Comparison of ENCODE assay signal across 10 cellular contexts in the genomic region with DNA sequence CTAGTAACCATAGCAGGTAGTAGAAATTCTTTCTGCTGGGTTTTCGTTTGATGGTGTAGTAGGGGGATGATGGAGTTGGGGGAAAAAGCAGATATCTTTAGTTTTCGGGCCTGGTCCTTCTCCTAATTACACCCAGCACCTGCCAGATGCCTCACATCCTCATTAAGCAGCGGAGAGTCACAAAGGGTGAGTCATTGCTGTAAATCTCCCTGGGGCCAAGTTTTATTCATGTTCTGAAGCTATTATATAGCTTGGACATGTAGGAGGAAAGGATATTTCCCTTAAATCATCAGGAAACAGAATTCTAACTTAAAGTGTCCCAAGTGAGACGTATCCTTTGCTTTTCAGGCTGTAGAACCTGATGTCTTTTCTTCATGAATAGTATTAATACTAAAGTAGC. TPM values are rescaled to one million over a fixed set of nuclear protein-coding genes. Genes with fewer than 3 reads are reported as not detected.
DNase-seq lines count a peak whose midpoint lies in the region; ATAC-seq and TF ChIP-seq lines count a peak whose summit lies in the region.
"Had no signal": no experiment of that assay in that cellular context is flagged by ENCODE, and none has a peak within 500 bp of the region (broad histone marks: within the 10 kb centered on the region; RNA-seq: fewer than 3 reads in every experiment).

No MANE protein-coding gene starts in this region.

- RAD21 ChIA-PET in HCT116 (lab: Charles Lee; ENCODE audit: low non-redundant PET in 1 of 2, low total read pairs in 2 of 2, uncharacterized antibody in 2 of 2, unreplicated experiment in 2 of 2): interaction anchor here in 1 of 2 experiments (2.0 kb wide), 1 partner anchor 144 kb away, joined by 4 read pairs; no protein-coding TSS in a partner anchor

- H3K9me3 ChIP-seq in HCT116 (ENCODE audit: control insufficient read depth in 1 of 2, insufficient read depth in 1 of 2, low read depth in 1 of 2, low read length in 2 of 2) (no peaks in the 10 kb centered on the region), RWPE2 (ENCODE audit: severe bottlenecking) (no peaks in the 10 kb centered on the region), OCI-LY7 (ENCODE audit: low read length) (no peaks in the 10 kb centered on the region)

- TF ChIP-seq CTCF in HCT116 (IDR thresholded peaks at IDR 0.05 in 2 of 3, conservative IDR thresholded peaks at IDR 0.05 in 1 of 3; ENCODE audit: borderline replicate concordance in 1 of 3, insufficient read depth in 1 of 3, low read depth in 2 of 3, low read length in 2 of 3): no peak
- TF ChIP-seq CTCF in RWPE2 (IDR thresholded peaks at IDR 0.05; ENCODE audit: poor library complexity, severe bottlenecking): no peak
- no peak for TF ChIP-seq CTCF in foreskin fibroblast (IDR thresholded peaks at IDR 0.05; ENCODE audit: low read depth, low read length)
- no peak for TF ChIP-seq CTCF in OCI-LY7 (conservative IDR thresholded peaks at IDR 0.05; ENCODE audit: low read length)

- peak overlapping the region; percentile 5; the same call in 1 of the 2 replicates for H3K4me2 ChIP-seq in HCT116 (ENCODE audit: low read length)
- H3K4me2 ChIP-seq in OCI-LY7 (ENCODE audit: low read length): no peak overlapping the region

- BruUV-seq in HCT116 (replicated peaks; lab: Mats Ljungman, UMichigan) (no TSS peak), OCI-LY7 (replicated peaks; lab: Mats Ljungman, UMichigan) (no TSS peak)

- no peak overlapping the region for H3K27ac ChIP-seq in HCT116 (ENCODE audit: low read depth, low read length)
- H3K27ac ChIP-seq in RWPE2 (ENCODE audit: poor library complexity, severe bottlenecking): no peak overlapping the region
- no peak overlapping the region for H3K27ac ChIP-seq in OCI-LY7 (ENCODE audit: low read depth, low read length, poor library complexity, severe bottlenecking)

- no peak overlapping the region for H2AFZ ChIP-seq in HCT116 (ENCODE audit: low read depth, low read length, poor library complexity, severe bottlenecking)
- H2AFZ ChIP-seq in OCI-LY7 (ENCODE audit: low read length): no peak overlapping the region

- H3K27me3 ChIP-seq in HCT116 (ENCODE audit: insufficient read depth, low read length): no peaks in the 10 kb centered on the region
- H3K27me3 ChIP-seq in RWPE2 (ENCODE audit: insufficient read depth, poor library complexity, severe bottlenecking): no peaks in the 10 kb centered on the region

- TF ChIP-seq RAD21 in HCT116 (IDR thresholded peaks at IDR 0.05; ENCODE audit: low read depth): no peak

- intact Hi-C loops in HCT116 (cut with micrococcal nuclease) (loop anchor here (10.0 kb wide), 1 partner anchor 142 kb away; a partner anchor contains a TSS), head of caudate nucleus (cut with DNase I) (no loop called here), OCI-LY7 (cut with micrococcal nuclease; ENCODE audit: unreplicated experiment) (no loop called here)

- TF ChIP-seq POLR2A in HCT116 (IDR thresholded peaks at IDR 0.05; ENCODE audit: borderline replicate concordance, extremely low read depth, insufficient read depth, insufficient read length): no peak

- POLR2A ChIA-PET in HCT116 (lab: Charles Lee) (no interaction called here), OCI-LY7 (lab: Charles Lee) (interaction anchor here (1.3 to 1.8 kb wide), 2 partner anchors 10 to 11 kb away, joined by 4 to 7 read pairs; a partner anchor contains a TSS)

- peaks cover under 1% of the 10 kb centered on the region; the same call in 1 of the 2 replicates for H3K79me2 ChIP-seq in HCT116 (ENCODE audit: insufficient read depth, low read length)
- peaks cover 9% of the 10 kb centered on the region; the same call in 1 of the 2 replicates for H3K79me2 ChIP-seq in OCI-LY7 (ENCODE audit: insufficient read depth, low read depth, low read length)

- ATAC-seq in HCT116 (no peak), RWPE2 (ENCODE audit: low read depth) (peak; percentile 48; the same call in 1 of the 3 replicates), GM21529 (IDR thresholded peaks at IDR 0.05; ENCODE audit: unreplicated experiment) (no peak), HG03039 (IDR thresholded peaks at IDR 0.05; ENCODE audit: unreplicated experiment) (no peak)

- H3K4me3 ChIP-seq in HCT116 (replicated peaks in 1 of 2; ENCODE audit: low read depth in 1 of 2, low read length in 2 of 2) (no peak overlapping the region), RWPE2 (ENCODE audit: severe bottlenecking) (no peak overlapping the region), foreskin fibroblast (ENCODE audit: low read depth in 1 of 2, low read length in 2 of 2) (no peak overlapping the region), OCI-LY7 (ENCODE audit: low read depth, low read length, poor library complexity, severe bottlenecking) (no peak overlapping the region)

- no peaks in the 10 kb centered on the region for H3K36me3 ChIP-seq in HCT116 (ENCODE audit: control insufficient read depth in 1 of 2, insufficient read depth in 2 of 2, low read length in 2 of 2)
- no peaks in the 10 kb centered on the region for H3K36me3 ChIP-seq in RWPE2 (ENCODE audit: low read depth)
- H3K36me3 ChIP-seq in OCI-LY7 (ENCODE audit: insufficient read depth, low read length): no peaks in the 10 kb centered on the region

- peaks cover 7 to 17% of the 10 kb centered on the region in 2 experiments for H3K4me1 ChIP-seq in HCT116 (ENCODE audit: control insufficient read depth in 1 of 2, insufficient read depth in 2 of 2, low read length in 2 of 2)
- H3K4me1 ChIP-seq in RWPE2 (ENCODE audit: insufficient read depth, poor library complexity, severe bottlenecking): peaks cover 3% of the 10 kb centered on the region
- H3K4me1 ChIP-seq in OCI-LY7 (ENCODE audit: insufficient read depth, low read length, poor library complexity, severe bottlenecking): peaks cover 14% of the 10 kb centered on the region

- CTCF ChIA-PET in HCT116 (lab: Charles Lee): interaction anchor here (1.2 to 2.6 kb wide), 4 partner anchors 29 to 434 kb away, joined by 3 to 35 read pairs (median 8); no protein-coding TSS in a partner anchor
- CTCF ChIA-PET in OCI-LY7 (lab: Charles Lee; ENCODE audit: unreplicated experiment): interaction anchor here (1.2 to 1.4 kb wide), 2 partner anchors 32 to 144 kb away, joined by 3 to 5 read pairs; no protein-coding TSS in a partner anchor

- H4K20me1 ChIP-seq in HCT116 (ENCODE audit: insufficient read depth) (no peaks in the 10 kb centered on the region), OCI-LY7 (ENCODE audit: insufficient read depth, low read length) (no peaks in the 10 kb centered on the region)

- no peak overlapping the region for H3K9ac ChIP-seq in HCT116 (ENCODE audit: low read length)

- DNase-seq in AG08396 (ENCODE audit: low spot score) (peak; percentile 21), HCT116 (ENCODE audit: low read depth, low spot score) (no peak), RWPE2 (ENCODE audit: low spot score) (no peak), foreskin fibroblast (peak; percentile 66 to 85), head of caudate nucleus (no peak), OCI-LY7 (ENCODE audit: low spot score) (no peak)
- DNase-seq: DMS79, NCI-H524 treated with DMSO at 0.1 percent for 48 hours had no signal

- H3K9me2 ChIP-seq in HCT116 (ENCODE audit: insufficient read depth) (no peaks in the 10 kb centered on the region), OCI-LY7 (ENCODE audit: insufficient read depth, low read length) (no peaks in the 10 kb centered on the region)

TF ChIP-seq in HCT116, 20 proteins besides CTCF, POLR2A, EP300 and RAD21:
- TF ChIP-seq TCF7L2 (IDR thresholded peaks at IDR 0.05; ENCODE audit: borderline replicate concordance, extremely low read depth, insufficient read depth, insufficient read length) (peak; percentile 54), JUND (IDR thresholded peaks at IDR 0.05) (peak; percentile 25; the same call in 1 of the 2 replicates), FOSL1 (IDR thresholded peaks at IDR 0.05; ENCODE audit: low read depth) (peak; percentile 44; the same call in 1 of the 2 replicates), ELF1 (IDR thresholded peaks at IDR 0.05; ENCODE audit: borderline replicate concordance, low read depth) (no peak)

RNA-seq across cellular contexts. Expression of a gene that starts 4.9 kb away (rescaled TPM):
- total RNA-seq in HCT116 (2021; ENCODE audit: unreplicated experiment) (35.7 TPM), OCI-LY7 (2022) (27.1 and 29.0 TPM in 2 replicates)
- 22.0 and 27.1 TPM in 2 replicates for polyA plus RNA-seq in HCT116 (2012)
- 34.7 and 35.6 TPM in 2 replicates for total RNA-seq in OCI-LY7 (2014; rRNA removed; shearing (Covaris generic))

RNA-seq across cellular contexts. Expression of a gene that starts 11.0 kb away (rescaled TPM):
- total RNA-seq in HCT116 (2021; ENCODE audit: unreplicated experiment): not detected
- polyA plus RNA-seq in HCT116 (2012): 0.04 and 0.24 TPM in 2 replicates
- not detected in 2 replicates for total RNA-seq in OCI-LY7 (2014; rRNA removed; shearing (Covaris generic))
- total RNA-seq in OCI-LY7 (2022): not detected in 2 replicates

RNA-seq across cellular contexts. Expression of a gene that starts 44.7 kb away (rescaled TPM):
- total RNA-seq in HCT116 (2021; ENCODE audit: unreplicated experiment) (20.3 TPM), OCI-LY7 (2022) (9.3 and 9.9 TPM in 2 replicates)
- 17.7 and 17.9 TPM in 2 replicates for polyA plus RNA-seq in HCT116 (2012)
- 4.1 and 5.7 TPM in 2 replicates for total RNA-seq in OCI-LY7 (2014; rRNA removed; shearing (Covaris generic))

RNA-seq across cellular contexts. Expression of a gene that starts 46.2 kb away (rescaled TPM):
- total RNA-seq in HCT116 (2021; ENCODE audit: unreplicated experiment) (0.69 TPM), OCI-LY7 (2022) (0.41 and 0.99 TPM in 2 replicates)
- 0.44 and 0.47 TPM in 2 replicates for polyA plus RNA-seq in HCT116 (2012)
- total RNA-seq in OCI-LY7 (2014; rRNA removed; shearing (Covaris generic)): 0.50 and 2.4 TPM in 2 replicates

Comparison
In these comparisons a context has a peak if more than half of its experiments do, and no peak if none do; other contexts are left out.
1. DNase-seq: peak in AG08396 (single experiment) and foreskin fibroblast (2 of 2); none in HCT116 (single experiment), RWPE2 (single experiment), head of caudate nucleus (0 of 42) and OCI-LY7 (single experiment).